ENCODE assay signal across 12 cellular contexts in genomic region chr4:103098331-103098730, GRCh38. TPM values are rescaled to one million over a fixed set of nuclear protein-coding genes. Genes with fewer than 3 reads are reported as not detected.
DNase-seq lines count a peak whose midpoint lies in the region; ATAC-seq and TF ChIP-seq lines count a peak whose summit lies in the region.
"Had no signal": no experiment of that assay in that cellular context is flagged by ENCODE, and none has a peak within 500 bp of the region (broad histone marks: within the 10 kb centered on the region; RNA-seq: fewer than 3 reads in every experiment).

No MANE protein-coding gene starts in this region.

- CTCF ChIA-PET in SK-N-SH (lab: Yijun Ruan, JAX): interaction anchor here (0.7 to 3.0 kb wide), 8 partner anchors 9 to 667 kb away, joined by 3 to 26 read pairs (median 12); no protein-coding TSS in a partner anchor

- DNase-seq in SK-N-SH: no peak
- DNase-seq in breast epithelium (ENCODE audit: low spot score in 2 of 2): no peak
- DNase-seq in right lobe of liver: no peak
- no peak for DNase-seq in stomach
- no peak for DNase-seq in NCI-H2171 treated with DMSO at 0.1 percent for 48 hours (lab: John Stamatoyannopoulos, UW)
- no peak for DNase-seq in NCI-H2196 (lab: John Stamatoyannopoulos, UW; ENCODE audit: unreplicated experiment)
- DNase-seq: cerebellar nuclear complex, left colon, NCI-H524 treated with DMSO at 0.1 percent for 48 hours had no signal

- H3K9me3 ChIP-seq in SK-N-SH: no peaks in the 10 kb centered on the region
- no peaks in the 10 kb centered on the region for H3K9me3 ChIP-seq in breast epithelium
- no peaks in the 10 kb centered on the region for H3K9me3 ChIP-seq in right lobe of liver
- H3K9me3 ChIP-seq in stomach: no peaks in the 10 kb centered on the region

- no peak for TF ChIP-seq RAD21 in SK-N-SH (IDR thresholded peaks at IDR 0.05; ENCODE audit: low read length)

- TF ChIP-seq EP300 in SK-N-SH (IDR thresholded peaks at IDR 0.05; ENCODE audit: borderline replicate concordance in 1 of 2, low read depth in 1 of 2, low read length in 1 of 2) (no peak), stomach (IDR thresholded peaks at IDR 0.05) (no peak)

- H3K27ac ChIP-seq in SK-N-SH (ENCODE audit: low read depth in 2 of 2, low read length in 1 of 2): peak overlapping the region in 1 of 2 experiments; percentile 39; a peak in 1 of 4 replicates
- no peak overlapping the region for H3K27ac ChIP-seq in breast epithelium
- H3K27ac ChIP-seq in right lobe of liver: peak overlapping the region in 2 of 3 donors; percentile 64 to 74
- peak overlapping the region in 3 of 5 donors; percentile 78 to 80 (median 78) for H3K27ac ChIP-seq in stomach
- H3K27ac ChIP-seq: 22Rv1 had no signal

- H3K36me3 ChIP-seq in SK-N-SH (replicated peaks in 1 of 2; ENCODE audit: control insufficient read depth in 1 of 2, insufficient read depth in 2 of 2, low read length in 1 of 2) (peaks cover 5 to 8% of the 10 kb centered on the region in 2 experiments), breast epithelium (no peaks in the 10 kb centered on the region), right lobe of liver (no peaks in the 10 kb centered on the region), stomach (peaks cover 0 to 7% (median 5%) of the 10 kb centered on the region in 4 donors)

- H3K4me1 ChIP-seq in SK-N-SH (ENCODE audit: control insufficient read depth in 1 of 2, insufficient read depth in 2 of 2, low read depth in 1 of 2, low read length in 1 of 2): peaks cover 7 to 8% of the 10 kb centered on the region in 2 experiments; a peak in 3 of 4 replicates
- H3K4me1 ChIP-seq in breast epithelium: peaks cover 0 to 3% of the 10 kb centered on the region in 2 donors
- H3K4me1 ChIP-seq in right lobe of liver: peaks cover 0 to 44% (median 15%) of the 10 kb centered on the region in 4 donors
- peaks cover 18 to 41% (median 32%) of the 10 kb centered on the region in 4 donors for H3K4me1 ChIP-seq in stomach

- H3F3A ChIP-seq in SK-N-SH (replicated peaks; ENCODE audit: insufficient read depth): peaks cover 3% of the 10 kb centered on the region

- TF ChIP-seq CTCF in SK-N-SH (IDR thresholded peaks at IDR 0.05): no peak
- TF ChIP-seq CTCF in breast epithelium (IDR thresholded peaks at IDR 0.05): no peak
- no peak for TF ChIP-seq CTCF in right lobe of liver (IDR thresholded peaks at IDR 0.05)
- TF ChIP-seq CTCF in stomach (IDR thresholded peaks at IDR 0.05): no peak

- WGBS in SK-N-SH (ENCODE audit: low lambda C conversion rate): 92% methylated on average over 8 of the region's 9 CpGs
- WGBS in right lobe of liver (ENCODE audit: insufficient coverage, low coverage, low lambda C conversion rate, missing lambda C conversion rate): 34% methylated on average over 4 of the region's 9 CpGs
- 49 to 75% (median 72%) methylated on average over 9 of the region's 9 CpGs for WGBS in stomach, 5 donors

- H3K9me2 ChIP-seq in SK-N-SH: no peaks in the 10 kb centered on the region

- TF ChIP-seq POLR2A in breast epithelium (IDR thresholded peaks at IDR 0.05) (no peak), right lobe of liver (IDR thresholded peaks at IDR 0.05) (no peak), stomach (IDR thresholded peaks at IDR 0.05) (no peak)

- peak overlapping the region; percentile 84 for H3K4me2 ChIP-seq in SK-N-SH

- H3K9ac ChIP-seq in SK-N-SH: no peak overlapping the region; the same call in 1 of the 2 replicates

- POLR2A ChIA-PET in SK-N-SH (lab: Yijun Ruan, JAX): interaction anchor here (0.8 kb wide), 1 partner anchor 8 kb away, joined by 3 read pairs; no protein-coding TSS in a partner anchor

- H3K4me3 ChIP-seq in SK-N-SH (ENCODE audit: low read depth in 2 of 2, low read length in 1 of 2) (peak overlapping the region; percentile 58 to 62; a peak in 3 of 4 replicates), breast epithelium (peak overlapping the region; percentile 43 to 59 (median 52)), right lobe of liver (peak overlapping the region in 2 of 3 donors; percentile 54 to 55), stomach (peak overlapping the region; percentile 41 to 50 (median 44))

- H2AFZ ChIP-seq in SK-N-SH (ENCODE audit: low read depth): no peak overlapping the region

- peaks cover 10% of the 10 kb centered on the region; the same call in 1 of the 2 replicates for H3K79me2 ChIP-seq in SK-N-SH (ENCODE audit: insufficient read depth)

- no peaks in the 10 kb centered on the region for H4K20me1 ChIP-seq in SK-N-SH (ENCODE audit: insufficient read depth)

- intact Hi-C loops in breast epithelium (cut with DNase I; ENCODE audit: low total_unique reads): no loop called here
- intact Hi-C loops in right lobe of liver (cut with DNase I): no loop called here
- intact Hi-C loops in stomach (cut with DNase I; ENCODE audit: low total_unique reads): loop anchor here (10.0 kb wide), 1 partner anchor 654 kb away; no protein-coding TSS in a partner anchor

- ATAC-seq in SK-N-SH treated with all-trans-retinoic acid at 6 μM for 48 hours (no peak), right lobe of liver (no peak), GM18502 (IDR thresholded peaks at IDR 0.05; ENCODE audit: poor library complexity, unreplicated experiment) (no peak)

- H3K27me3 ChIP-seq in SK-N-SH (ENCODE audit: insufficient read depth) (no peaks in the 10 kb centered on the region), breast epithelium (no peaks in the 10 kb centered on the region), right lobe of liver (no peaks in the 10 kb centered on the region), stomach (no peaks in the 10 kb centered on the region)

TF ChIP-seq in SK-N-SH, 30 proteins besides CTCF, POLR2A, EP300 and RAD21:
- TF ChIP-seq MEF2A (IDR thresholded peaks at IDR 0.05; ENCODE audit: borderline replicate concordance, low read depth): no peak
- no peak for TF ChIP-seq JUND (IDR thresholded peaks at IDR 0.05)
- no peak for TF ChIP-seq FOSL2 (IDR thresholded peaks at IDR 0.05; ENCODE audit: borderline replicate concordance, low read depth)
- no peak for TF ChIP-seq ELF1 (IDR thresholded peaks at IDR 0.05)
- TF ChIP-seq SIN3A (IDR thresholded peaks at IDR 0.05; ENCODE audit: borderline replicate concordance, low read depth, low read length): no peak
- no peak for TF ChIP-seq POLR2AphosphoS5 (IDR thresholded peaks at IDR 0.05; ENCODE audit: low read depth, low read length)

TF ChIP-seq in SK-N-SH treated with all-trans-retinoic acid at 6 μM for 48 hours, 23 proteins besides CTCF, POLR2A, EP300 and RAD21:
- TF ChIP-seq ZNF8 (CRISPR knock-in tag; IDR thresholded peaks at IDR 0.05) (no peak), CSRNP3 (CRISPR knock-in tag; IDR thresholded peaks at IDR 0.05) (no peak), GLIS3 (CRISPR knock-in tag; IDR thresholded peaks at IDR 0.05) (no peak), TOX (CRISPR knock-in tag; IDR thresholded peaks at IDR 0.05; ENCODE audit: borderline replicate concordance) (no peak), ARNTL (CRISPR knock-in tag; IDR thresholded peaks at IDR 0.05; ENCODE audit: borderline replicate concordance, low read depth) (no peak), BACH2 (CRISPR knock-in tag; IDR thresholded peaks at IDR 0.05; ENCODE audit: borderline replicate concordance) (no peak), ESRRG (CRISPR knock-in tag; IDR thresholded peaks at IDR 0.05) (no peak), CREB5 (CRISPR knock-in tag; IDR thresholded peaks at IDR 0.05; ENCODE audit: low read depth) (no peak), PPARA (CRISPR knock-in tag; IDR thresholded peaks at IDR 0.05; ENCODE audit: borderline replicate concordance) (no peak), ZNF565 (CRISPR knock-in tag; conservative IDR thresholded peaks at IDR 0.05; ENCODE audit: low read depth) (no peak), SNAI2 (CRISPR knock-in tag; IDR thresholded peaks at IDR 0.05) (no peak)

RNA-seq across cellular contexts. Expression of gene BDH2, which starts 1.3 kb away (rescaled TPM):
- polyA plus RNA-seq in SK-N-SH (2012; rRNA removed) (57.8 and 95.4 TPM in 2 replicates), stomach (10 to 100 TPM; 45.9 to 65.4 (median 60.2) TPM)
- 56.8 and 57.6 TPM in 2 replicates for polyA plus RNA-seq in SK-N-SH (2012; cell fraction: cytosol; rRNA removed)
- 121 and 237 TPM in 2 replicates for polyA plus RNA-seq in SK-N-SH (2012; cell fraction: nucleus; rRNA removed)
- total RNA-seq in breast epithelium (10 to 100 TPM; 65.2 to 97.3 (median 78.1) TPM), right lobe of liver (10 to 100 TPM; 32.3 to 70.6 (median 47.2) TPM), stomach (10 to 100 TPM in 4 of 5 donors, 1 to 10 TPM in 1; 3.5 to 74.7 (median 41.4) TPM)

RNA-seq across cellular contexts. Expression of gene SLC9B2, which starts 21.8 kb away (rescaled TPM):
- polyA plus RNA-seq in SK-N-SH (2012; rRNA removed) (11.2 and 16.0 TPM in 2 replicates), stomach (10 to 100 TPM in 2 of 3 donors, 1 to 10 TPM in 1; 3.5 to 13.0 (median 12.1) TPM)
- 14.7 and 16.8 TPM in 2 replicates for polyA plus RNA-seq in SK-N-SH (2012; cell fraction: cytosol; rRNA removed)
- 9.8 and 13.6 TPM in 2 replicates for polyA plus RNA-seq in SK-N-SH (2012; cell fraction: nucleus; rRNA removed)
- total RNA-seq in breast epithelium (10 to 100 TPM; 14.9 to 17.0 (median 15.1) TPM), right lobe of liver (10 to 100 TPM; 27.9 to 49.1 (median 40.2) TPM), stomach (10 to 100 TPM in 2 of 5 donors, 1 to 10 TPM in 3; 1.7 to 26.3 (median 8.0) TPM)

Comparison
In these comparisons a context has a peak if more than half of its experiments do, and no peak if none do; other contexts are left out.
1. H3K27ac ChIP-seq: peak in right lobe of liver (2 of 3) and stomach (3 of 5); none in breast epithelium (0 of 2).
2. Peak in every context shown above with its lines, with median percentiles within 50 percentile points of each other: H3K4me3 ChIP-seq.